ENCODE assay signal across 10 cellular contexts in genomic region chr7:90749774-90750173, GRCh38.
DNase-seq lines count a peak whose midpoint lies in the region; ATAC-seq and TF ChIP-seq lines count a peak whose summit lies in the region.
"Had no signal": no experiment of that assay in that cellular context is flagged by ENCODE, and none has a peak within 500 bp of the region (broad histone marks: within the 10 kb centered on the region; RNA-seq: fewer than 3 reads in every experiment).

No MANE protein-coding gene starts in this region.

- no peaks in the 10 kb centered on the region for H3K36me3 Mint-ChIP-seq in CD8-positive, alpha-beta T cell
- H3K36me3 Mint-ChIP-seq in activated naive CD8-positive, alpha-beta T cell treated with anti-CD3 and anti-CD28 coated beads for 36 hours: no peaks in the 10 kb centered on the region

- POLR2A ChIA-PET in GM10248 (lab: Yijun Ruan, JAX): no interaction called here
- POLR2A ChIA-PET in CD8-positive, alpha-beta T cell (lab: Charles Lee): no interaction called here

- H3K4me1 ChIP-seq in foreskin keratinocyte: no peaks in the 10 kb centered on the region
- H3K4me1 ChIP-seq in CD8-positive, alpha-beta T cell (ENCODE audit: insufficient read depth, low read length): no peaks in the 10 kb centered on the region

- no peak overlapping the region for H3K27ac Mint-ChIP-seq in CD8-positive, alpha-beta T cell
- H3K27ac Mint-ChIP-seq in activated naive CD8-positive, alpha-beta T cell treated with anti-CD3 and anti-CD28 coated beads for 36 hours: no peak overlapping the region

- intact Hi-C loops in CD8-positive, alpha-beta T cell (cut with DNase I, micrococcal nuclease): no loop called here

- no peak overlapping the region for H3K4me3 Mint-ChIP-seq in CD8-positive, alpha-beta T cell
- no peak overlapping the region for H3K4me3 Mint-ChIP-seq in activated naive CD8-positive, alpha-beta T cell treated with anti-CD3 and anti-CD28 coated beads for 36 hours

- ATAC-seq in GM21529 (IDR thresholded peaks at IDR 0.05; ENCODE audit: unreplicated experiment) (peak; percentile 87), foreskin keratinocyte (peak; percentile 15), HG02571 (IDR thresholded peaks at IDR 0.05; ENCODE audit: unreplicated experiment) (no peak)
- ATAC-seq in CD8-positive, alpha-beta T cell: no peak

- CTCF ChIA-PET in GM10248 (lab: Yijun Ruan, JAX): interaction anchor here (0.9 to 2.4 kb wide), 10 partner anchors 10 to 160 kb away, joined by 3 to 16 read pairs (median 3); no protein-coding TSS in a partner anchor
- CTCF ChIA-PET in CD8-positive, alpha-beta T cell (lab: Charles Lee): no interaction called here

- DNase-seq in GM10248 (ENCODE audit: extremely low spot score): no peak
- peak; percentile 71 for DNase-seq in NAMALWA (ENCODE audit: low spot score)
- DNase-seq in foreskin keratinocyte: peak in 1 of 2 donors; percentile 30
- DNase-seq in CD8-positive, alpha-beta T cell: no peak
- no peak for DNase-seq in activated T-cell treated with anti-CD3 and anti-CD28 coated beads, Interleukin-2, amount 50 U/mL, for 48 hours
- no peak for DNase-seq in activated naive CD8-positive, alpha-beta T cell treated with anti-CD3 and anti-CD28 coated beads for 36 hours
- DNase-seq: PC-9, stomach had no signal

- peak; percentile 41 for TF ChIP-seq CTCF in GM10248 (IDR thresholded peaks at IDR 0.05; ENCODE audit: control extremely low read depth, extremely low read depth, low read depth, missing control alignments)
- peak; percentile 45 for TF ChIP-seq CTCF in foreskin keratinocyte (conservative IDR thresholded peaks at IDR 0.05)
- TF ChIP-seq CTCF in CD8-positive, alpha-beta T cell (IDR thresholded peaks at IDR 0.05): no peak

- peaks cover 2% of the 10 kb centered on the region for H3K9me3 Mint-ChIP-seq in CD8-positive, alpha-beta T cell
- peaks cover 2% of the 10 kb centered on the region for H3K9me3 Mint-ChIP-seq in activated naive CD8-positive, alpha-beta T cell treated with anti-CD3 and anti-CD28 coated beads for 36 hours

- no peaks in the 10 kb centered on the region for H3K9me3 ChIP-seq in CD8-positive, alpha-beta T cell (ENCODE audit: low read length)
- H3K9me3 ChIP-seq: stomach had no signal

- no peaks in the 10 kb centered on the region for H3K4me1 Mint-ChIP-seq in CD8-positive, alpha-beta T cell (ENCODE audit: low read depth)
- H3K4me1 Mint-ChIP-seq in activated naive CD8-positive, alpha-beta T cell treated with anti-CD3 and anti-CD28 coated beads for 36 hours: no peaks in the 10 kb centered on the region

- no peaks in the 10 kb centered on the region for H3K27me3 ChIP-seq in foreskin keratinocyte
- no peaks in the 10 kb centered on the region for H3K27me3 ChIP-seq in CD8-positive, alpha-beta T cell (ENCODE audit: insufficient read depth, low read length)
- H3K27me3 ChIP-seq: stomach had no signal

- no peaks in the 10 kb centered on the region for H3K27me3 Mint-ChIP-seq in CD8-positive, alpha-beta T cell (ENCODE audit: low read depth)
- no peaks in the 10 kb centered on the region for H3K27me3 Mint-ChIP-seq in activated naive CD8-positive, alpha-beta T cell treated with anti-CD3 and anti-CD28 coated beads for 36 hours

- H3K27ac ChIP-seq in foreskin keratinocyte: no peak overlapping the region
- H3K27ac ChIP-seq in CD8-positive, alpha-beta T cell (ENCODE audit: low read depth, low read length): no peak overlapping the region
- H3K27ac ChIP-seq: PC-9, stomach had no signal

- H3K36me3 ChIP-seq in CD8-positive, alpha-beta T cell (ENCODE audit: insufficient read depth, low read length): no peaks in the 10 kb centered on the region
- H3K36me3 ChIP-seq: stomach had no signal

- no peak overlapping the region for H3K4me3 ChIP-seq in CD8-positive, alpha-beta T cell (ENCODE audit: low read depth, low read length)
- H3K4me3 ChIP-seq: PC-9, stomach had no signal

Comparison
In these comparisons a context has a peak if more than half of its experiments do, and no peak if none do; other contexts are left out.
1. ATAC-seq: peak in GM21529 (single experiment) and foreskin keratinocyte (single experiment); none in CD8-positive, alpha-beta T cell (single experiment) and HG02571 (single experiment).